ENCODE assay signal across 1 cellular context in the genomic region with DNA sequence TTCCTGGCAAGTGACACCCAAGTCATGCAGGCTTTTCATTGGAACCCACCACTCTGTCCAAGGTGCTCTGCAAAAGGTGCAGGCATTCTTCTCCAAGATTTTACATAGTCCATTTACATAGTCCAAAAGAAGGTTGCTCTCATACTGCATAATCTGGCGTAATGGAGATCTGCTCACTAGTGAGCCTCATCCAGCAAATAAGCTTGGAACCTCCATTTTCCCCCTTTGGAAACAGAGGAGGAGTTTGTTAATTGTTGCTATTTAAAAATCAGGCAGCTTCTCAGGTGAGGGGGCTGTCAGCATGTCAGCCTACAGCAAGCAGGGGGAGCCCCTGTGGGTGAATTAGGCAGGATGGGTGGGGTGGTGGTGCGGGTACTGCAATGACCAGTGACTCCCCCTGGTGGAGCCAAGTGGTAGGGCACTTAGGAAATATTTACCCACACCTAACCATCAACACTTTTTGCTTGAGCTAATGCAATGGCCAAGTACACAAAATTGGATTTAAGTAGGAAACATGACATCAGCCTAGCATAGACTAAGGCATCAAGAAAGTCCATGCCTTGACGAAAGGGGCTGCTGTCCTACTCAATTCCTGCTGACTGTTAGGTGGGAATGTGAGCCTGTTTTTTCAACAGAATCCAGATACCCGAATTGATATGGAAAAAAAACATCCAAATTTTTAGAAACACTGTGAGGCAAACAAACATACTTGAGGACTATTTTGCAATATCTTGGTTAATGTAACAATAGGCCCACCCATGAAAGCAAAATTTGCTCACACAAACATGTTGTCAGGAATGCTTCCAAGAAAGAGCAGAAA.
TF ChIP-seq lines count a peak whose summit lies in the region.

No MANE protein-coding gene starts in this region.

TF ChIP-seq in GM12878, 131 proteins besides CTCF, POLR2A, EP300 and RAD21 (continued from another document and continues in another):
- TF ChIP-seq, protein P1, sequence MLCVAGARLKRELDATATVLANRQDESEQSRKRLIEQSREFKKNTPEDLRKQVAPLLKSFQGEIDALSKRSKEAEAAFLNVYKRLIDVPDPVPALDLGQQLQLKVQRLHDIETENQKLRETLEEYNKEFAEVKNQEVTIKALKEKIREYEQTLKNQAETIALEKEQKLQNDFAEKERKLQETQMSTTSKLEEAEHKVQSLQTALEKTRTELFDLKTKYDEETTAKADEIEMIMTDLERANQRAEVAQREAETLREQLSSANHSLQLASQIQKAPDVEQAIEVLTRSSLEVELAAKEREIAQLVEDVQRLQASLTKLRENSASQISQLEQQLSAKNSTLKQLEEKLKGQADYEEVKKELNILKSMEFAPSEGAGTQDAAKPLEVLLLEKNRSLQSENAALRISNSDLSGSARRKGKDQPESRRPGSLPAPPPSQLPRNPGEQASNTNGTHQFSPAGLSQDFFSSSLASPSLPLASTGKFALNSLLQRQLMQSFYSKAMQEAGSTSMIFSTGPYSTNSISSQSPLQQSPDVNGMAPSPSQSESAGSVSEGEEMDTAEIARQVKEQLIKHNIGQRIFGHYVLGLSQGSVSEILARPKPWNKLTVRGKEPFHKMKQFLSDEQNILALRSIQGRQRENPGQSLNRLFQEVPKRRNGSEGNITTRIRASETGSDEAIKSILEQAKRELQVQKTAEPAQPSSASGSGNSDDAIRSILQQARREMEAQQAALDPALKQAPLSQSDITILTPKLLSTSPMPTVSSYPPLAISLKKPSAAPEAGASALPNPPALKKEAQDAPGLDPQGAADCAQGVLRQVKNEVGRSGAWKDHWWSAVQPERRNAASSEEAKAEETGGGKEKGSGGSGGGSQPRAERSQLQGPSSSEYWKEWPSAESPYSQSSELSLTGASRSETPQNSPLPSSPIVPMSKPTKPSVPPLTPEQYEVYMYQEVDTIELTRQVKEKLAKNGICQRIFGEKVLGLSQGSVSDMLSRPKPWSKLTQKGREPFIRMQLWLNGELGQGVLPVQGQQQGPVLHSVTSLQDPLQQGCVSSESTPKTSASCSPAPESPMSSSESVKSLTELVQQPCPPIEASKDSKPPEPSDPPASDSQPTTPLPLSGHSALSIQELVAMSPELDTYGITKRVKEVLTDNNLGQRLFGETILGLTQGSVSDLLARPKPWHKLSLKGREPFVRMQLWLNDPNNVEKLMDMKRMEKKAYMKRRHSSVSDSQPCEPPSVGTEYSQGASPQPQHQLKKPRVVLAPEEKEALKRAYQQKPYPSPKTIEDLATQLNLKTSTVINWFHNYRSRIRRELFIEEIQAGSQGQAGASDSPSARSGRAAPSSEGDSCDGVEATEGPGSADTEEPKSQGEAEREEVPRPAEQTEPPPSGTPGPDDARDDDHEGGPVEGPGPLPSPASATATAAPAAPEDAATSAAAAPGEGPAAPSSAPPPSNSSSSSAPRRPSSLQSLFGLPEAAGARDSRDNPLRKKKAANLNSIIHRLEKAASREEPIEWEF (IDR thresholded peaks at IDR 0.05; ENCODE audit: insufficient replicate concordance, low read depth, low read length): peak; percentile 42
- TF ChIP-seq ATF7 (IDR thresholded peaks at IDR 0.05; ENCODE audit: low read depth) (no peak), MXI1 (IDR thresholded peaks at IDR 0.05; ENCODE audit: low read depth, low read length) (peak; percentile 78), ZZZ3 (IDR thresholded peaks at IDR 0.05; ENCODE audit: control insufficient read depth, insufficient read length, low read depth) (no peak), CHD1 (IDR thresholded peaks at IDR 0.05; ENCODE audit: low read depth, low read length) (no peak), HCFC1 (IDR thresholded peaks at IDR 0.05; ENCODE audit: low read length) (no peak), RBBP5 (conservative IDR thresholded peaks at IDR 0.05) (no peak), MTA3 (IDR thresholded peaks at IDR 0.05; ENCODE audit: borderline replicate concordance, low read length) (no peak), NR2C1 (IDR thresholded peaks at IDR 0.05) (no peak), IRF4 (IDR thresholded peaks at IDR 0.05; ENCODE audit: low read depth, low read length) (no peak), HDAC2 (IDR thresholded peaks at IDR 0.05) (no peak), SMC3 (IDR thresholded peaks at IDR 0.05; ENCODE audit: borderline replicate concordance, low read length) (peak; percentile 87), IKZF1 (conservative IDR thresholded peaks at IDR 0.05) (no peak), ZNF24 (IDR thresholded peaks at IDR 0.05) (no peak), DPF2 (IDR thresholded peaks at IDR 0.05) (no peak), BMI1 (IDR thresholded peaks at IDR 0.05; ENCODE audit: borderline replicate concordance) (no peak), NR2C2 (IDR thresholded peaks at IDR 0.05; ENCODE audit: borderline replicate concordance, control insufficient read depth, insufficient read length, low read depth) (no peak), TCF12 (IDR thresholded peaks at IDR 0.05; ENCODE audit: low read depth, low read length) (no peak), CBX5 (IDR thresholded peaks at IDR 0.05; ENCODE audit: low read depth) (no peak), CHD2 (IDR thresholded peaks at IDR 0.05; ENCODE audit: borderline replicate concordance, low read depth, low read length) (no peak), RAD51 (IDR thresholded peaks at IDR 0.05) (no peak), BRCA1 (IDR thresholded peaks at IDR 0.05; ENCODE audit: low read depth, low read length) (no peak), MEF2B (IDR thresholded peaks at IDR 0.05; ENCODE audit: partially characterized antibody, poor library complexity, severe bottlenecking) (no peak), SUPT20H (IDR thresholded peaks at IDR 0.05; ENCODE audit: borderline replicate concordance, control insufficient read depth, low read depth, low read length) (no peak), HDAC6 (IDR thresholded peaks at IDR 0.05; ENCODE audit: unreplicated experiment) (no peak), BHLHE40 (IDR thresholded peaks at IDR 0.05; ENCODE audit: borderline replicate concordance in 1 of 2, low read depth in 2 of 2, low read length in 1 of 2) (peak in 1 of 2 experiments; percentile 17; a peak in 1 of 4 replicates), ZNF207 (IDR thresholded peaks at IDR 0.05; ENCODE audit: borderline replicate concordance) (no peak), MYC (IDR thresholded peaks at IDR 0.05; ENCODE audit: insufficient read depth, insufficient read length, insufficient replicate concordance, low read length, severe bottlenecking) (no peak), RFX5 (IDR thresholded peaks at IDR 0.05; ENCODE audit: low read depth, low read length) (no peak), CHD4 (IDR thresholded peaks at IDR 0.05) (no peak), SUZ12 (IDR thresholded peaks at IDR 0.05; ENCODE audit: unreplicated experiment) (no peak)
- TF ChIP-seq, protein P2, sequence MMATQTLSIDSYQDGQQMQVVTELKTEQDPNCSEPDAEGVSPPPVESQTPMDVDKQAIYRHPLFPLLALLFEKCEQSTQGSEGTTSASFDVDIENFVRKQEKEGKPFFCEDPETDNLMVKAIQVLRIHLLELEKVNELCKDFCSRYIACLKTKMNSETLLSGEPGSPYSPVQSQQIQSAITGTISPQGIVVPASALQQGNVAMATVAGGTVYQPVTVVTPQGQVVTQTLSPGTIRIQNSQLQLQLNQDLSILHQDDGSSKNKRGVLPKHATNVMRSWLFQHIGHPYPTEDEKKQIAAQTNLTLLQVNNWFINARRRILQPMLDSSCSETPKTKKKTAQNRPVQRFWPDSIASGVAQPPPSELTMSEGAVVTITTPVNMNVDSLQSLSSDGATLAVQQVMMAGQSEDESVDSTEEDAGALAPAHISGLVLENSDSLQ (IDR thresholded peaks at IDR 0.05): peak; percentile 51; the same call in 1 of the 2 replicates
- TF ChIP-seq, protein P3, sequence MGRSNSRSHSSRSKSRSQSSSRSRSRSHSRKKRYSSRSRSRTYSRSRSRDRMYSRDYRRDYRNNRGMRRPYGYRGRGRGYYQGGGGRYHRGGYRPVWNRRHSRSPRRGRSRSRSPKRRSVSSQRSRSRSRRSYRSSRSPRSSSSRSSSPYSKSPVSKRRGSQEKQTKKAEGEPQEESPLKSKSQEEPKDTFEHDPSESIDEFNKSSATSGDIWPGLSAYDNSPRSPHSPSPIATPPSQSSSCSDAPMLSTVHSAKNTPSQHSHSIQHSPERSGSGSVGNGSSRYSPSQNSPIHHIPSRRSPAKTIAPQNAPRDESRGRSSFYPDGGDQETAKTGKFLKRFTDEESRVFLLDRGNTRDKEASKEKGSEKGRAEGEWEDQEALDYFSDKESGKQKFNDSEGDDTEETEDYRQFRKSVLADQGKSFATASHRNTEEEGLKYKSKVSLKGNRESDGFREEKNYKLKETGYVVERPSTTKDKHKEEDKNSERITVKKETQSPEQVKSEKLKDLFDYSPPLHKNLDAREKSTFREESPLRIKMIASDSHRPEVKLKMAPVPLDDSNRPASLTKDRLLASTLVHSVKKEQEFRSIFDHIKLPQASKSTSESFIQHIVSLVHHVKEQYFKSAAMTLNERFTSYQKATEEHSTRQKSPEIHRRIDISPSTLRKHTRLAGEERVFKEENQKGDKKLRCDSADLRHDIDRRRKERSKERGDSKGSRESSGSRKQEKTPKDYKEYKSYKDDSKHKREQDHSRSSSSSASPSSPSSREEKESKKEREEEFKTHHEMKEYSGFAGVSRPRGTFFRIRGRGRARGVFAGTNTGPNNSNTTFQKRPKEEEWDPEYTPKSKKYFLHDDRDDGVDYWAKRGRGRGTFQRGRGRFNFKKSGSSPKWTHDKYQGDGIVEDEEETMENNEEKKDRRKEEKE (IDR thresholded peaks at IDR 0.05): no peak
- TF ChIP-seq, protein P4, sequence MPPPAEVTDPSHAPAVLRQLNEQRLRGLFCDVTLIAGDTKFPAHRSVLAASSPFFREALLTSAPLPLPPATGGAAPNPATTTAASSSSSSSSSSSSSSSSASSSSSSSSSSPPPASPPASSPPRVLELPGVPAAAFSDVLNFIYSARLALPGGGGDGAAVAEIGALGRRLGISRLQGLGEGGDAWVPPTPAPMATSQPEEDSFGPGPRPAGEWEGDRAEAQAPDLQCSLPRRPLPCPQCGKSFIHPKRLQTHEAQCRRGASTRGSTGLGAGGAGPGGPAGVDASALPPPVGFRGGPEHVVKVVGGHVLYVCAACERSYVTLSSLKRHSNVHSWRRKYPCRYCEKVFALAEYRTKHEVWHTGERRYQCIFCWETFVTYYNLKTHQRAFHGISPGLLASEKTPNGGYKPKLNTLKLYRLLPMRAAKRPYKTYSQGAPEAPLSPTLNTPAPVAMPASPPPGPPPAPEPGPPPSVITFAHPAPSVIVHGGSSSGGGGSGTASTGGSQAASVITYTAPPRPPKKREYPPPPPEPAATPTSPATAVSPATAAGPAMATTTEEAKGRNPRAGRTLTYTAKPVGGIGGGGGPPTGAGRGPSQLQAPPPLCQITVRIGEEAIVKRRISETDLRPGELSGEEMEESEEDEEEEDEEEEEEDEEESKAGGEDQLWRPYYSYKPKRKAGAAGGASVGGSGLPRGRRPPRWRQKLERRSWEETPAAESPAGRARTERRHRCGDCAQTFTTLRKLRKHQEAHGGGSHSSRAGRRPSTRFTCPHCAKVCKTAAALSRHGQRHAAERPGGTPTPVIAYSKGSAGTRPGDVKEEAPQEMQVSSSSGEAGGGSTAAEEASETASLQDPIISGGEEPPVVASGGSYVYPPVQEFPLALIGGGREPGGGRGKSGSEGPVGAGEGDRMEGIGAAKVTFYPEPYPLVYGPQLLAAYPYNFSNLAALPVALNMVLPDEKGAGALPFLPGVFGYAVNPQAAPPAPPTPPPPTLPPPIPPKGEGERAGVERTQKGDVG (CRISPR knock-in tag; IDR thresholded peaks at IDR 0.05): no peak
- TF ChIP-seq, protein P5, sequence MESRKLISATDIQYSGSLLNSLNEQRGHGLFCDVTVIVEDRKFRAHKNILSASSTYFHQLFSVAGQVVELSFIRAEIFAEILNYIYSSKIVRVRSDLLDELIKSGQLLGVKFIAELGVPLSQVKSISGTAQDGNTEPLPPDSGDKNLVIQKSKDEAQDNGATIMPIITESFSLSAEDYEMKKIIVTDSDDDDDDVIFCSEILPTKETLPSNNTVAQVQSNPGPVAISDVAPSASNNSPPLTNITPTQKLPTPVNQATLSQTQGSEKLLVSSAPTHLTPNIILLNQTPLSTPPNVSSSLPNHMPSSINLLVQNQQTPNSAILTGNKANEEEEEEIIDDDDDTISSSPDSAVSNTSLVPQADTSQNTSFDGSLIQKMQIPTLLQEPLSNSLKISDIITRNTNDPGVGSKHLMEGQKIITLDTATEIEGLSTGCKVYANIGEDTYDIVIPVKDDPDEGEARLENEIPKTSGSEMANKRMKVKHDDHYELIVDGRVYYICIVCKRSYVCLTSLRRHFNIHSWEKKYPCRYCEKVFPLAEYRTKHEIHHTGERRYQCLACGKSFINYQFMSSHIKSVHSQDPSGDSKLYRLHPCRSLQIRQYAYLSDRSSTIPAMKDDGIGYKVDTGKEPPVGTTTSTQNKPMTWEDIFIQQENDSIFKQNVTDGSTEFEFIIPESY (IDR thresholded peaks at IDR 0.05): no peak
- TF ChIP-seq, protein P6, sequence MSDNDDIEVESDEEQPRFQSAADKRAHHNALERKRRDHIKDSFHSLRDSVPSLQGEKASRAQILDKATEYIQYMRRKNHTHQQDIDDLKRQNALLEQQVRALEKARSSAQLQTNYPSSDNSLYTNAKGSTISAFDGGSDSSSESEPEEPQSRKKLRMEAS (IDR thresholded peaks at IDR 0.05; ENCODE audit: low read depth, low read length): no peak
- TF ChIP-seq, protein P7, sequence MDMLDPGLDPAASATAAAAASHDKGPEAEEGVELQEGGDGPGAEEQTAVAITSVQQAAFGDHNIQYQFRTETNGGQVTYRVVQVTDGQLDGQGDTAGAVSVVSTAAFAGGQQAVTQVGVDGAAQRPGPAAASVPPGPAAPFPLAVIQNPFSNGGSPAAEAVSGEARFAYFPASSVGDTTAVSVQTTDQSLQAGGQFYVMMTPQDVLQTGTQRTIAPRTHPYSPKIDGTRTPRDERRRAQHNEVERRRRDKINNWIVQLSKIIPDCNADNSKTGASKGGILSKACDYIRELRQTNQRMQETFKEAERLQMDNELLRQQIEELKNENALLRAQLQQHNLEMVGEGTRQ (IDR thresholded peaks at IDR 0.05; ENCODE audit: borderline replicate concordance, low read depth, low read length): no peak
- TF ChIP-seq, protein P8, sequence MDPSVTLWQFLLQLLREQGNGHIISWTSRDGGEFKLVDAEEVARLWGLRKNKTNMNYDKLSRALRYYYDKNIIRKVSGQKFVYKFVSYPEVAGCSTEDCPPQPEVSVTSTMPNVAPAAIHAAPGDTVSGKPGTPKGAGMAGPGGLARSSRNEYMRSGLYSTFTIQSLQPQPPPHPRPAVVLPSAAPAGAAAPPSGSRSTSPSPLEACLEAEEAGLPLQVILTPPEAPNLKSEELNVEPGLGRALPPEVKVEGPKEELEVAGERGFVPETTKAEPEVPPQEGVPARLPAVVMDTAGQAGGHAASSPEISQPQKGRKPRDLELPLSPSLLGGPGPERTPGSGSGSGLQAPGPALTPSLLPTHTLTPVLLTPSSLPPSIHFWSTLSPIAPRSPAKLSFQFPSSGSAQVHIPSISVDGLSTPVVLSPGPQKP (IDR thresholded peaks at IDR 0.05; ENCODE audit: low read depth, low read length): no peak
- TF ChIP-seq, protein P9, sequence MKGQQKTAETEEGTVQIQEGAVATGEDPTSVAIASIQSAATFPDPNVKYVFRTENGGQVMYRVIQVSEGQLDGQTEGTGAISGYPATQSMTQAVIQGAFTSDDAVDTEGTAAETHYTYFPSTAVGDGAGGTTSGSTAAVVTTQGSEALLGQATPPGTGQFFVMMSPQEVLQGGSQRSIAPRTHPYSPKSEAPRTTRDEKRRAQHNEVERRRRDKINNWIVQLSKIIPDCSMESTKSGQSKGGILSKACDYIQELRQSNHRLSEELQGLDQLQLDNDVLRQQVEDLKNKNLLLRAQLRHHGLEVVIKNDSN (IDR thresholded peaks at IDR 0.05; ENCODE audit: borderline replicate concordance, extremely low read length, insufficient read depth, low read depth, low read length): no peak
